Comparison of ENCODE assay signal across 1 cellular context in genomic region chr3:147369671-147370123, GRCh38.
TF ChIP-seq lines count a peak whose summit lies in the region.

No MANE protein-coding gene starts in this region.

TF ChIP-seq in SK-N-SH treated with all-trans-retinoic acid at 6 μM for 48 hours, 23 proteins besides CTCF, POLR2A, EP300 and RAD21 (continued from another document):
- TF ChIP-seq ZFP3 (CRISPR knock-in tag; IDR thresholded peaks at IDR 0.05), result no peak
- TF ChIP-seq ZNF565 (CRISPR knock-in tag; conservative IDR thresholded peaks at IDR 0.05; ENCODE audit: low read depth), result no peak
- no peak for TF ChIP-seq ESRRG (CRISPR knock-in tag; IDR thresholded peaks at IDR 0.05)
- no peak for TF ChIP-seq CREB5 (CRISPR knock-in tag; IDR thresholded peaks at IDR 0.05; ENCODE audit: low read depth)
- TF ChIP-seq, protein P1, sequence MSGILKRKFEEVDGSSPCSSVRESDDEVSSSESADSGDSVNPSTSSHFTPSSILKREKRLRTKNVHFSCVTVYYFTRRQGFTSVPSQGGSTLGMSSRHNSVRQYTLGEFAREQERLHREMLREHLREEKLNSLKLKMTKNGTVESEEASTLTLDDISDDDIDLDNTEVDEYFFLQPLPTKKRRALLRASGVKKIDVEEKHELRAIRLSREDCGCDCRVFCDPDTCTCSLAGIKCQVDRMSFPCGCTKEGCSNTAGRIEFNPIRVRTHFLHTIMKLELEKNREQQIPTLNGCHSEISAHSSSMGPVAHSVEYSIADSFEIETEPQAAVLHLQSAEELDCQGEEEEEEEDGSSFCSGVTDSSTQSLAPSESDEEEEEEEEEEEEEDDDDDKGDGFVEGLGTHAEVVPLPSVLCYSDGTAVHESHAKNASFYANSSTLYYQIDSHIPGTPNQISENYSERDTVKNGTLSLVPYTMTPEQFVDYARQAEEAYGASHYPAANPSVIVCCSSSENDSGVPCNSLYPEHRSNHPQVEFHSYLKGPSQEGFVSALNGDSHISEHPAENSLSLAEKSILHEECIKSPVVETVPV (CRISPR knock-in tag; IDR thresholded peaks at IDR 0.05), result no peak
- no peak for TF ChIP-seq PPARA (CRISPR knock-in tag; IDR thresholded peaks at IDR 0.05; ENCODE audit: borderline replicate concordance)
- no peak for TF ChIP-seq SNAI2 (CRISPR knock-in tag; IDR thresholded peaks at IDR 0.05)
- TF ChIP-seq TCF4 (CRISPR knock-in tag; IDR thresholded peaks at IDR 0.05; ENCODE audit: borderline replicate concordance), result no peak
- TF ChIP-seq PATZ1 (CRISPR knock-in tag; IDR thresholded peaks at IDR 0.05; ENCODE audit: borderline replicate concordance), result no peak
- TF ChIP-seq RARB (CRISPR knock-in tag; IDR thresholded peaks at IDR 0.05), result no peak
